ENCODE assay signal across 14 cellular contexts in the genomic region with DNA sequence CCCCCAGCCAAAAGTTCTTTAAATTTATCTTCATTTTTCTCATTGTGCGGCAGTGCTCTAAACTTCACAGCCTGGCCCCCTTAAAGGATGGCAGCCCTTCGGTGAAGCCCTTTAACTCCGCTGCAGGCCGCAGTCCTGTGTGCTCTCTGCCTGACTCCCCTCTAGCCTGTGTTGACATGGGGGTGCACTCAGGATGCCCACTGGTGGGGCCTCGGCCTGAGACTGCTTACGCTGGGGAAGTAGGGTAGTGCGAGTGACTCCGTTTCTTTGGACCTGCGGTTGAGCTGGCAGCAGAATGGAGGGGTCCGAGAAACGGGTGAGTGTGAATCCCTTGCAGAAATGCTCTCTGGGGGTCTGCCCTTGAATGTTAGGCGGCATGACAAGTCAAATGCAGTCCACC. TPM values are rescaled to one million over a fixed set of nuclear protein-coding genes. Genes with fewer than 3 reads are reported as not detected.
DNase-seq lines count a peak whose midpoint lies in the region; ATAC-seq and TF ChIP-seq lines count a peak whose summit lies in the region.
"Had no signal": no experiment of that assay in that cellular context is flagged by ENCODE, and none has a peak within 500 bp of the region (broad histone marks: within the 10 kb centered on the region; RNA-seq: fewer than 3 reads in every experiment).

No MANE protein-coding gene starts in this region.

- H3K4me1 Mint-ChIP-seq in activated naive CD8-positive, alpha-beta T cell (ENCODE audit: low read depth) = peaks cover 75% of the 10 kb centered on the region
- H3K4me1 Mint-ChIP-seq in activated naive CD8-positive, alpha-beta T cell treated with anti-CD3 and anti-CD28 coated beads for 36 hours = peaks cover 65% of the 10 kb centered on the region
- H3K4me1 Mint-ChIP-seq in activated naive CD8-positive, alpha-beta T cell treated with anti-CD3 and anti-CD28 coated beads, Interleukin-2, amount 50 U/mL, for 24 hours = peaks cover 79% of the 10 kb centered on the region

- in situ Hi-C loops in transverse colon (cut with MboI; ENCODE audit: low pct_ligation_motif_present in 1 of 4, low pct_unique_long_range_greater_than_20kb in 1 of 4, low sequenced_read_pairs in 3 of 4) = no loop called here

- no peaks in the 10 kb centered on the region for H3K9me3 ChIP-seq in transverse colon

- WGBS in mesendoderm (ENCODE audit: extremely low coverage, insufficient coverage, low lambda C conversion rate) = no CpG with 5 or more reads among the region's 12 CpGs
- 90 to 100% methylated on average over 1 to 12 of the region's 12 CpGs for WGBS in transverse colon (ENCODE audit: low coverage in 1 of 2), 2 donors

- H2AK5ac ChIP-seq in mesendoderm (ENCODE audit: low read length) = no peak overlapping the region

- intact Hi-C loops in transverse colon (cut with DNase I; ENCODE audit: low total_unique reads) = no loop called here

- no peak for TF ChIP-seq POLR2A in transverse colon (IDR thresholded peaks at IDR 0.05)

- H3K9ac ChIP-seq in mesendoderm (ENCODE audit: low read length) = peak overlapping the region; percentile 31

- no peak overlapping the region for H2BK120ac ChIP-seq in mesendoderm (ENCODE audit: low read depth, low read length)

- H3K4me1 ChIP-seq in mesendoderm (ENCODE audit: control insufficient read depth, low read depth, low read length) = peaks cover 8% of the 10 kb centered on the region
- H3K4me1 ChIP-seq in transverse colon = peaks cover 19 to 47% (median 40%) of the 10 kb centered on the region in 4 donors

- no peak for TF ChIP-seq EP300 in transverse colon (IDR thresholded peaks at IDR 0.05; ENCODE audit: low read depth)

- no peak overlapping the region for H2BK15ac ChIP-seq in mesendoderm (replicated peaks; ENCODE audit: low read depth)

- no peak overlapping the region for H3K4ac ChIP-seq in mesendoderm (ENCODE audit: low read depth, low read length)

- peak overlapping the region; percentile 16 for H3K23ac ChIP-seq in mesendoderm (ENCODE audit: low read length)

- no peak for DNase-seq in activated naive CD8-positive, alpha-beta T cell treated with anti-CD3 and anti-CD28 coated beads for 36 hours
- no peak for DNase-seq in activated naive CD8-positive, alpha-beta T cell treated with anti-CD3 and anti-CD28 coated beads, Interleukin-2, amount 50 U/mL, for 24 hours
- DNase-seq in mesendoderm (no peak), transverse colon (no peak), SIG-M5 treated with dmso at 0.1 percent for 504 hours (lab: John Stamatoyannopoulos, UW; ENCODE audit: unreplicated experiment) (no peak)
- DNase-seq: activated CD4-positive, CD25-positive, alpha-beta regulatory T cell; activated gamma-delta T cell; KG1; RPMI8226; stimulated activated CD4-positive, alpha-beta T cell treated with anti-CD3 and anti-CD28 coated beads, Interleukin-12 subunit alpha, Interleukin-12 subunit beta, amount 100 ng/mL, for 4 hours had no signal

- peak overlapping the region; percentile 34 for H3K27ac Mint-ChIP-seq in activated naive CD8-positive, alpha-beta T cell
- no peak overlapping the region for H3K27ac Mint-ChIP-seq in activated naive CD8-positive, alpha-beta T cell treated with anti-CD3 and anti-CD28 coated beads for 36 hours
- H3K27ac Mint-ChIP-seq in activated naive CD8-positive, alpha-beta T cell treated with anti-CD3 and anti-CD28 coated beads, Interleukin-2, amount 50 U/mL, for 24 hours = peak overlapping the region; percentile 16
- H3K27ac Mint-ChIP-seq: memory B cell had no signal

- H4K8ac ChIP-seq in mesendoderm (ENCODE audit: low read depth, low read length) = no peak overlapping the region

- TF ChIP-seq CTCF in transverse colon (IDR thresholded peaks at IDR 0.05) = no peak

- H3K56ac ChIP-seq in mesendoderm (ENCODE audit: low read length) = no peak overlapping the region

- no peaks in the 10 kb centered on the region for H3K9me3 Mint-ChIP-seq in activated naive CD8-positive, alpha-beta T cell (ENCODE audit: low read depth)
- H3K9me3 Mint-ChIP-seq in activated naive CD8-positive, alpha-beta T cell treated with anti-CD3 and anti-CD28 coated beads for 36 hours = no peaks in the 10 kb centered on the region
- no peaks in the 10 kb centered on the region for H3K9me3 Mint-ChIP-seq in activated naive CD8-positive, alpha-beta T cell treated with anti-CD3 and anti-CD28 coated beads, Interleukin-2, amount 50 U/mL, for 24 hours
- H3K9me3 Mint-ChIP-seq: memory B cell had no signal

- H3K36me3 ChIP-seq in mesendoderm (ENCODE audit: control insufficient read depth, insufficient read depth, low read length) = no peaks in the 10 kb centered on the region
- H3K36me3 ChIP-seq in transverse colon = no peaks in the 10 kb centered on the region

- no peaks in the 10 kb centered on the region for H3K27me3 Mint-ChIP-seq in activated naive CD8-positive, alpha-beta T cell
- H3K27me3 Mint-ChIP-seq in activated naive CD8-positive, alpha-beta T cell treated with anti-CD3 and anti-CD28 coated beads for 36 hours = no peaks in the 10 kb centered on the region
- H3K27me3 Mint-ChIP-seq in activated naive CD8-positive, alpha-beta T cell treated with anti-CD3 and anti-CD28 coated beads, Interleukin-2, amount 50 U/mL, for 24 hours = no peaks in the 10 kb centered on the region
- H3K27me3 Mint-ChIP-seq: memory B cell had no signal

- no peak overlapping the region for H3K18ac ChIP-seq in mesendoderm (ENCODE audit: low read length)

- H4K5ac ChIP-seq in mesendoderm (ENCODE audit: low read length) = no peak overlapping the region

- no peak overlapping the region for H2BK5ac ChIP-seq in mesendoderm (ENCODE audit: low read length)

- ATAC-seq in activated naive CD8-positive, alpha-beta T cell treated with anti-CD3 and anti-CD28 coated beads, Interleukin-2, amount 50 U/mL, for 24 hours = no peak
- no peak for ATAC-seq in GM21390 (IDR thresholded peaks at IDR 0.05; ENCODE audit: unreplicated experiment)
- no peak for ATAC-seq in esophagus mucosa

- H3K4me3 ChIP-seq in mesendoderm (ENCODE audit: low read length) = no peak overlapping the region
- no peak overlapping the region for H3K4me3 ChIP-seq in transverse colon

- H3K4me2 ChIP-seq in mesendoderm (ENCODE audit: low read length) = no peak overlapping the region

- H3K27ac ChIP-seq in mesendoderm (ENCODE audit: low read depth, low read length) (peak overlapping the region; percentile 6), transverse colon (peak overlapping the region; percentile 35 to 77 (median 68))

- H3K79me1 ChIP-seq in mesendoderm (ENCODE audit: low read length) = peaks cover 5% of the 10 kb centered on the region

- H3K79me2 ChIP-seq in mesendoderm (ENCODE audit: control insufficient read depth, insufficient read depth, low read length) = peaks cover 88% of the 10 kb centered on the region

- H3K36me3 Mint-ChIP-seq in activated naive CD8-positive, alpha-beta T cell = peaks cover 15% of the 10 kb centered on the region
- H3K36me3 Mint-ChIP-seq in activated naive CD8-positive, alpha-beta T cell treated with anti-CD3 and anti-CD28 coated beads for 36 hours = peaks cover 49% of the 10 kb centered on the region
- H3K36me3 Mint-ChIP-seq in activated naive CD8-positive, alpha-beta T cell treated with anti-CD3 and anti-CD28 coated beads, Interleukin-2, amount 50 U/mL, for 24 hours (ENCODE audit: low read depth) = peaks cover 48% of the 10 kb centered on the region

- H3K27me3 ChIP-seq in mesendoderm (ENCODE audit: insufficient read depth, low read length, poor library complexity) (no peaks in the 10 kb centered on the region), transverse colon (no peaks in the 10 kb centered on the region)

- H3K4me3 Mint-ChIP-seq in activated naive CD8-positive, alpha-beta T cell = no peak overlapping the region
- H3K4me3 Mint-ChIP-seq in activated naive CD8-positive, alpha-beta T cell treated with anti-CD3 and anti-CD28 coated beads for 36 hours = no peak overlapping the region
- peak overlapping the region; percentile 26 for H3K4me3 Mint-ChIP-seq in activated naive CD8-positive, alpha-beta T cell treated with anti-CD3 and anti-CD28 coated beads, Interleukin-2, amount 50 U/mL, for 24 hours
- H3K4me3 Mint-ChIP-seq: memory B cell had no signal

RNA-seq across cellular contexts. Expression of gene RAB12, which starts 5.6 kb away (rescaled TPM):
- total RNA-seq in activated naive CD8-positive, alpha-beta T cell treated with anti-CD3 and anti-CD28 coated beads for 36 hours = 10 to 100 TPM; 12.5 to 14.8 TPM
- polyA plus RNA-seq in mesendoderm (2013, experiment 1 of 2) = 25.0 TPM
- 24.3 TPM for polyA plus RNA-seq in mesendoderm (2013, experiment 2 of 2)
- total RNA-seq in transverse colon (10 to 100 TPM in 3 of 4 donors, 1 to 10 TPM in 1; 6.7 to 40.3 (median 23.7) TPM), esophagus mucosa (29.4 TPM)
